29 cellular contexts compared by ENCODE assay signal in the genomic region with DNA sequence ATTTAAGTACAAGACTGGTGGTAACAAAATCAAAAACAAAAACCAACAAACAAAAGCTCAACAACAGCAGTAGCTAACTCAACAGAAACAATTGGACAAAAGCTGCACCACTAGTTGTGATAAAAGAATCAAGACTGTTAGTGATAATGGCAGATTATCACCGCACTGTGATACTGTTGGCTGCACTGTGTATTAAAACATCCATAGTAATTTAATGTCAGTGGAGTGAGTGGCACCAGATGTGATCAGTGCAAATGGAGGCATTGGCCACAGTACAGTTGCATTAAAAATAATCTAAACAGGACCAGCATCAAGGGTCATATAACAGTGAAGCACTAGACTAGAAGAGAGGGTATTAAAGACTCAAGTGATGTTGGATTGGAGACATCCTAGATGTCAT.
"Had no signal": no experiment of that assay in that cellular context is flagged by ENCODE, and none has a peak within 500 bp of the region (broad histone marks: within the 10 kb centered on the region; RNA-seq: fewer than 3 reads in every experiment).

No MANE protein-coding gene starts in this region.

- H3K27ac Mint-ChIP-seq: naive thymus-derived CD8-positive, alpha-beta T cell; natural killer cell treated with Interleukin-12 subunit alpha and Interleukin-12 subunit beta and Interleukin-15 and Interleukin-18, amount 100 ng/mL, for 72 hours; nephron progenitor cell; progenitor cell of endocrine pancreas; stimulated activated effector memory CD8-positive, alpha-beta T cell treated with anti-CD3 and anti-CD28 coated beads, Interleukin-12 subunit alpha, Interleukin-12 subunit beta, amount 100 ng/mL, for 72 hours; stimulated activated naive B cell treated with anti-CD40 and anti-IgM and Interleukin-4, amounts not matched to agents 10 μg/mL and 1 μg/mL and 100 μg/mL, for 72 hours; stimulated activated naive CD8-positive, alpha-beta T cell treated with anti-CD3 and anti-CD28 coated beads, Interleukin-15, Interleukin-2, amounts not matched to agents 100 ng/mL and 50 ng/mL, for 24 hours had no signal

- H3K79me2 ChIP-seq: parathyroid adenoma had no signal

- H3K4me1 Mint-ChIP-seq: naive thymus-derived CD8-positive, alpha-beta T cell; nephron progenitor cell; neural crest cell; stimulated activated effector memory CD8-positive, alpha-beta T cell treated with anti-CD3 and anti-CD28 coated beads, Interleukin-12 subunit alpha, Interleukin-12 subunit beta, amount 100 ng/mL, for 72 hours; stimulated activated naive B cell treated with anti-CD40 and anti-IgM and Interleukin-4, amounts not matched to agents 10 μg/mL and 1 μg/mL and 100 μg/mL, for 72 hours had no signal

- H2AFZ ChIP-seq: parathyroid adenoma had no signal

- H3K4me1 ChIP-seq: parathyroid adenoma, psoas muscle, right lobe of liver, sigmoid colon, stomach, thyroid gland, tibial nerve, upper lobe of left lung, vagina had no signal

- H3K4me3 Mint-ChIP-seq: naive thymus-derived CD8-positive, alpha-beta T cell; natural killer cell treated with Interleukin-12 subunit alpha and Interleukin-12 subunit beta and Interleukin-15 and Interleukin-18, amount 100 ng/mL, for 72 hours; nephron progenitor cell; neural crest cell; stimulated activated effector memory CD8-positive, alpha-beta T cell treated with anti-CD3 and anti-CD28 coated beads, Interleukin-12 subunit alpha, Interleukin-12 subunit beta, amount 100 ng/mL, for 72 hours; stimulated activated naive B cell treated with anti-CD40 and anti-IgM and Interleukin-4, amounts not matched to agents 10 μg/mL and 1 μg/mL and 100 μg/mL, for 72 hours; stimulated activated naive CD8-positive, alpha-beta T cell treated with anti-CD3 and anti-CD28 coated beads, Interleukin-15, Interleukin-2, amounts not matched to agents 100 ng/mL and 50 ng/mL, for 24 hours had no signal

- H3K36me3 ChIP-seq: ovary, right lobe of liver, sigmoid colon, stomach, thoracic aorta, thyroid gland, tibial nerve, upper lobe of left lung, vagina had no signal

- H3K9me3 ChIP-seq: ovary, psoas muscle, right lobe of liver, stomach, thoracic aorta, thyroid gland, tibial nerve, upper lobe of left lung, vagina had no signal

- ATAC-seq: naive thymus-derived CD8-positive, alpha-beta T cell; natural killer cell treated with Interleukin-12 subunit alpha and Interleukin-12 subunit beta and Interleukin-15 and Interleukin-18, amount 100 ng/mL, for 72 hours; psoas muscle; right cardiac atrium; right lobe of liver; stimulated activated effector memory CD8-positive, alpha-beta T cell treated with anti-CD3 and anti-CD28 coated beads, Interleukin-12 subunit alpha, Interleukin-12 subunit beta, amount 100 ng/mL, for 72 hours; stimulated activated naive B cell treated with anti-CD40 and anti-IgM and Interleukin-4, amounts not matched to agents 10 μg/mL and 1 μg/mL and 100 μg/mL, for 72 hours had no signal

- H3K36me3 Mint-ChIP-seq: natural killer cell treated with Interleukin-12 subunit alpha and Interleukin-12 subunit beta and Interleukin-15 and Interleukin-18, amount 100 ng/mL, for 72 hours; stimulated activated effector memory CD8-positive, alpha-beta T cell treated with anti-CD3 and anti-CD28 coated beads, Interleukin-12 subunit alpha, Interleukin-12 subunit beta, amount 100 ng/mL, for 72 hours; stimulated activated naive B cell treated with anti-CD40 and anti-IgM and Interleukin-4, amounts not matched to agents 10 μg/mL and 1 μg/mL and 100 μg/mL, for 72 hours had no signal

- H3K27me3 ChIP-seq: ovary, right lobe of liver, sigmoid colon, stomach, thyroid gland, tibial nerve, upper lobe of left lung, vagina had no signal

- H3K27ac ChIP-seq: ovary, parathyroid adenoma, psoas muscle, right lobe of liver, sigmoid colon, stomach, thoracic aorta, thyroid gland, tibial nerve, upper lobe of left lung, vagina had no signal

- H3K9ac ChIP-seq: parathyroid adenoma had no signal

- H3K9me3 Mint-ChIP-seq: stimulated activated naive B cell treated with anti-CD40 and anti-IgM and Interleukin-4, amounts not matched to agents 10 μg/mL and 1 μg/mL and 100 μg/mL, for 72 hours; stimulated activated naive CD8-positive, alpha-beta T cell treated with anti-CD3 and anti-CD28 coated beads, Interleukin-15, Interleukin-2, amounts not matched to agents 100 ng/mL and 50 ng/mL, for 24 hours had no signal

- H3K27me3 Mint-ChIP-seq: natural killer cell treated with Interleukin-12 subunit alpha and Interleukin-12 subunit beta and Interleukin-15 and Interleukin-18, amount 100 ng/mL, for 72 hours; progenitor cell of endocrine pancreas; stimulated activated naive B cell treated with anti-CD40 and anti-IgM and Interleukin-4, amounts not matched to agents 10 μg/mL and 1 μg/mL and 100 μg/mL, for 72 hours; stimulated activated naive CD8-positive, alpha-beta T cell treated with anti-CD3 and anti-CD28 coated beads, Interleukin-15, Interleukin-2, amounts not matched to agents 100 ng/mL and 50 ng/mL, for 24 hours had no signal

- H3K4me3 ChIP-seq: ovary, psoas muscle, right lobe of liver, sigmoid colon, stomach, thoracic aorta, thyroid gland, tibial nerve, upper lobe of left lung, vagina had no signal

- DNase-seq: naive thymus-derived CD8-positive, alpha-beta T cell; nephron progenitor cell; occipital lobe; ovary; posterior cingulate gyrus; psoas muscle; right cardiac atrium; right lobe of liver; sigmoid colon; small intestine; stimulated activated CD4-positive, alpha-beta T cell treated with anti-CD3 and anti-CD28 coated beads, Interleukin-15, amount 100 ng/mL, for 24 hours; stimulated activated CD4-positive, alpha-beta T cell treated with anti-CD3 and anti-CD28 coated beads, Interleukin-2, amount 100 ng/mL, for 24 hours; stimulated activated CD4-positive, alpha-beta T cell treated with anti-CD3 and anti-CD28 coated beads, Interleukin-2, amount 100 ng/mL, for 48 hours; stimulated activated CD4-positive, alpha-beta T cell treated with anti-CD3 and anti-CD28 coated beads, Interleukin-4, amount 100 ng/mL, for 24 hours; stimulated activated naive B cell treated with anti-CD40 and anti-IgM and Interleukin-4, amounts not matched to agents 10 μg/mL and 1 μg/mL and 100 μg/mL, for 72 hours; stimulated activated naive CD4-positive, alpha-beta T cell treated with Interleukin-2 at 50 U/mL for 16 hours; stomach; thyroid gland; trophoblast cell; upper lobe of left lung had no signal
